10 cellular contexts compared by ENCODE assay signal in genomic region chr2:15620857-15621471, GRCh38.
"Had no signal": no experiment of that assay in that cellular context is flagged by ENCODE, and none has a peak within 500 bp of the region (broad histone marks: within the 10 kb centered on the region; RNA-seq: fewer than 3 reads in every experiment).

No MANE protein-coding gene starts in this region.

- FAIRE-seq: H1, H54 had no signal

- H3K4me2 ChIP-seq: GM23338 had no signal

- H3K27ac ChIP-seq: GM23248 had no signal

- H3K9ac ChIP-seq: GM23248 had no signal

- H3K9me3 ChIP-seq: HAP-1 had no signal

- H3K4me1 ChIP-seq: HAP-1 had no signal

- H2AFZ ChIP-seq: GM23248, GM23338 had no signal

- H3K4me3 ChIP-seq: GM23248, GM23338, HAP-1 had no signal

- DNase-seq: GM23248, GOT3, H7, H9, HCEC 1CT, HFFc6 had no signal
